Comparison of ENCODE assay signal across 2 cellular contexts in genomic region chr17:17533901-17534441, GRCh38.
A peak's percentile ranks its signal among the peaks of the same experiment; 100 is the strongest.
TF ChIP-seq lines count a peak whose summit lies in the region.

No MANE protein-coding gene starts in this region.

TF ChIP-seq in HEK293, 187 proteins besides CTCF, POLR2A, EP300 and RAD21 (continued from another document):
- TF ChIP-seq OSR2 (tag by site-specific recombination; IDR thresholded peaks at IDR 0.05): 0 out of 2 replicates have a peak, but pooled peaks have one; percentile 33
- no peak for TF ChIP-seq ZNF26 (tag by site-specific recombination; IDR thresholded peaks at IDR 0.05)
- TF ChIP-seq PRDM4 (tag by site-specific recombination; IDR thresholded peaks at IDR 0.05): no peak
- TF ChIP-seq ZNF792 (tag by site-specific recombination; IDR thresholded peaks at IDR 0.05): no peak

TF ChIP-seq in liver, 16 proteins besides CTCF, POLR2A, EP300 and RAD21 (continued from another document):
- TF ChIP-seq GABPA (IDR thresholded peaks at IDR 0.05 in 1 of 2, conservative IDR thresholded peaks at IDR 0.05 in 1 of 2) (no peak), JUND (IDR thresholded peaks at IDR 0.05) (peak in 1 of 2 donors; percentile 15), MAX (IDR thresholded peaks at IDR 0.05) (no peak), YY1 (IDR thresholded peaks at IDR 0.05) (no peak), ATF3 (IDR thresholded peaks at IDR 0.05) (no peak), ZBTB33 (IDR thresholded peaks at IDR 0.05) (no peak), EGR1 (IDR thresholded peaks at IDR 0.05; ENCODE audit: low read depth in 2 of 2) (no peak), TAF1 (conservative IDR thresholded peaks at IDR 0.05) (no peak), NR2F2 (IDR thresholded peaks at IDR 0.05) (no peak), RXRA (IDR thresholded peaks at IDR 0.05) (peak; percentile 59 to 84), SP1 (IDR thresholded peaks at IDR 0.05) (peak; percentile 64), FOXA2 (IDR thresholded peaks at IDR 0.05) (peak; percentile 75), HNF4G (IDR thresholded peaks at IDR 0.05) (no peak), FOXA1 (IDR thresholded peaks at IDR 0.05) (peak; percentile 11)
